In the genomic region with DNA sequence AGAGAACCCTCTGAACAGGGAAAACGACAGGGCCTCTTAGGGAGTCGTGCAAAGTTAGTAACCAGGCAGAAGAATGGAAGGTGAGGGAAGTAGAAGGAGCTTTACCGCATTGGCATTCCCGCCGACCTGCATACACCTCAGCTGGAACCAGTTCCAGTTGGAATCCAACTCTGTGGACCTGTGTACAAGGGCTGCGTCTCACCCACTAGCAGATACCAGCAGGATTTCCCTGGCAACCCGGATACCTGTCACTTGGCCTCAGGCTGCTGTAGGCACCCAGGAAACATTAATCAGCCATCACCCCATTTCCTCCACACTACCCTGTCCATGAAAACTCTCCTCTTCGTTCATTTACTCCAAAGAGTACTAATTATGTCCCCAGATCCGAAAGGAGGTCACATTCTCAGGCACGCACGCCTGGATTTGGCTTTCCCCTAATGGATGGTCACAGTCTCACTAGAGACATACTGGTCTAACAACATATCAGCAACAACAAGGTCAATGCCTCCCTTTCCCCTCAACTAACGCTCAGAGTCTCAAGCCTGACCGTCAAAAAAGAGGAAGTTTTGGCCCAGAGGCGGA, we compare ENCODE assay signal across 8 cellular contexts. TPM values are rescaled to one million over a fixed set of nuclear protein-coding genes. Genes with fewer than 3 reads are reported as not detected.
A peak's percentile ranks its signal among the peaks of the same experiment; 100 is the strongest.
DNase-seq lines count a peak whose midpoint lies in the region; ATAC-seq and TF ChIP-seq lines count a peak whose summit lies in the region.

No MANE protein-coding gene starts in this region.

- H3K4me3 ChIP-seq in heart left ventricle (peak overlapping the region; percentile 67 to 100 (median 94)), lower leg skin (ENCODE audit: low read depth, poor library complexity, severe bottlenecking) (peak overlapping the region; percentile 95), vagina (peak overlapping the region; percentile 81 to 96)

- no peaks in the 10 kb centered on the region for H3K27me3 Mint-ChIP-seq in activated naive CD8-positive, alpha-beta T cell treated with anti-CD3 and anti-CD28 coated beads, Interleukin-2, amount 10 ng/mL, durations not matched to agents 7 days and 5 days

- DNase-seq in heart left ventricle (no peak), Right ventricle myocardium inferior (ENCODE audit: missing footprints) (no peak), lower leg skin (ENCODE audit: low spot score in 2 of 2) (no peak), vagina (ENCODE audit: extremely low spot score in 2 of 2) (no peak), posterior cingulate gyrus (no peak), midbrain (lab: John Stamatoyannopoulos, UW) (no peak), NCI-H2081 treated with DMSO at 0.1 percent for 48 hours (lab: John Stamatoyannopoulos, UW) (no peak)
- DNase-seq in activated naive CD8-positive, alpha-beta T cell treated with anti-CD3 and anti-CD28 coated beads, Interleukin-2, amount 10 ng/mL, durations not matched to agents 7 days and 5 days: no peak

- TF ChIP-seq CTCF in heart left ventricle (IDR thresholded peaks at IDR 0.05): no peak
- no peak for TF ChIP-seq CTCF in lower leg skin (IDR thresholded peaks at IDR 0.05)
- TF ChIP-seq CTCF in vagina (IDR thresholded peaks at IDR 0.05): no peak

- no peak for TF ChIP-seq POLR2A in heart left ventricle (IDR thresholded peaks at IDR 0.05)
- TF ChIP-seq POLR2A in lower leg skin (IDR thresholded peaks at IDR 0.05): no peak
- TF ChIP-seq POLR2A in vagina (IDR thresholded peaks at IDR 0.05): no peak

- no peaks in the 10 kb centered on the region for H3K9me3 Mint-ChIP-seq in activated naive CD8-positive, alpha-beta T cell treated with anti-CD3 and anti-CD28 coated beads, Interleukin-2, amount 10 ng/mL, durations not matched to agents 7 days and 5 days

- H3K9me3 ChIP-seq in heart left ventricle: no peaks in the 10 kb centered on the region
- H3K9me3 ChIP-seq in vagina: no peaks in the 10 kb centered on the region

- WGBS in heart left ventricle, 4 donors: 24 to 34% (median 30%) methylated on average over 13 to 14 of the region's 14 CpGs
- 20 to 22% methylated on average over 14 of the region's 14 CpGs for WGBS in lower leg skin, 2 donors

- ATAC-seq in heart left ventricle: no peak
- ATAC-seq in Right ventricle myocardium inferior: no peak
- ATAC-seq in activated naive CD8-positive, alpha-beta T cell treated with anti-CD3 and anti-CD28 coated beads, Interleukin-2, amount 10 ng/mL, durations not matched to agents 7 days and 5 days (ENCODE audit: low read depth): no peak

- H3K27me3 ChIP-seq in heart left ventricle (no peaks in the 10 kb centered on the region), vagina (no peaks in the 10 kb centered on the region)

- H3K36me3 ChIP-seq in heart left ventricle (peaks cover 0 to 73% (median 65%) of the 10 kb centered on the region in 9 donors), vagina (peaks cover 0 to 49% of the 10 kb centered on the region in 2 donors)

- peaks cover 11 to 85% (median 56%) of the 10 kb centered on the region in 12 donors for H3K4me1 ChIP-seq in heart left ventricle
- H3K4me1 ChIP-seq in vagina: peaks cover 59% of the 10 kb centered on the region

- POLR2A ChIA-PET in activated naive CD8-positive, alpha-beta T cell treated with anti-CD3 and anti-CD28 coated beads, Interleukin-2, amount 10 ng/mL, durations not matched to agents 7 days and 5 days (lab: Charles Lee): interaction anchor here (6.3 kb wide), 1 partner anchor 39 kb away, joined by 53 read pairs; a partner anchor contains a TSS

- H3K27ac ChIP-seq in heart left ventricle (peak overlapping the region; percentile 92 to 100 (median 97)), vagina (peak overlapping the region; percentile 98)

- peak overlapping the region; percentile 100 for H3K27ac Mint-ChIP-seq in activated naive CD8-positive, alpha-beta T cell treated with anti-CD3 and anti-CD28 coated beads, Interleukin-2, amount 10 ng/mL, durations not matched to agents 7 days and 5 days

- intact Hi-C loops in heart left ventricle (cut with DNase I) (loop anchor here in 9 of 10 donors (2.0 to 10.0 kb wide), 11 partner anchors 36 to 249 kb away; a partner anchor contains a TSS), Right ventricle myocardium inferior (cut with DNase I) (loop anchor here (5.0 kb wide), 2 partner anchors 36 to 71 kb away; a partner anchor contains a TSS), lower leg skin (cut with DNase I; ENCODE audit: low total_unique reads) (no loop called here), vagina (cut with DNase I) (loop anchor here (5.0 kb wide), 3 partner anchors 36 to 176 kb away; a partner anchor contains a TSS), posterior cingulate gyrus (cut with DNase I) (loop anchor here (2.0 kb wide), 2 partner anchors 39 to 73 kb away; a partner anchor contains a TSS)

- peak overlapping the region; percentile 98 for H3K4me3 Mint-ChIP-seq in activated naive CD8-positive, alpha-beta T cell treated with anti-CD3 and anti-CD28 coated beads, Interleukin-2, amount 10 ng/mL, durations not matched to agents 7 days and 5 days

- peaks cover 36% of the 10 kb centered on the region for H3K4me1 Mint-ChIP-seq in activated naive CD8-positive, alpha-beta T cell treated with anti-CD3 and anti-CD28 coated beads, Interleukin-2, amount 10 ng/mL, durations not matched to agents 7 days and 5 days

- peaks cover 9% of the 10 kb centered on the region for H3K36me3 Mint-ChIP-seq in activated naive CD8-positive, alpha-beta T cell treated with anti-CD3 and anti-CD28 coated beads, Interleukin-2, amount 10 ng/mL, durations not matched to agents 7 days and 5 days

RNA-seq across cellular contexts. Expression of a gene that starts 0.8 kb away (rescaled TPM):
- 10 to 100 TPM; 47.5 to 96.1 (median 61.3) TPM for total RNA-seq in heart left ventricle
- 10 to 100 TPM; 49.7 to 79.1 TPM for polyA plus RNA-seq in heart left ventricle
- 45.8 TPM for total RNA-seq in Right ventricle myocardium inferior
- total RNA-seq in activated naive CD8-positive, alpha-beta T cell treated with anti-CD3 and anti-CD28 coated beads, Interleukin-2, amount 10 ng/mL, durations not matched to agents 7 days and 5 days: 100 to 1,000 TPM; 108 to 113 TPM
- total RNA-seq in lower leg skin: 100 to 1,000 TPM; 105 to 239 (median 157) TPM
- total RNA-seq in vagina: 79.3 TPM

RNA-seq across cellular contexts. Expression of a gene that starts 10.4 kb away (rescaled TPM):
- total RNA-seq in heart left ventricle: 100 to 1,000 TPM; 127 to 330 (median 211) TPM
- polyA plus RNA-seq in heart left ventricle: 100 to 1,000 TPM; 123 to 282 TPM
- 177 TPM for total RNA-seq in Right ventricle myocardium inferior
- total RNA-seq in activated naive CD8-positive, alpha-beta T cell treated with anti-CD3 and anti-CD28 coated beads, Interleukin-2, amount 10 ng/mL, durations not matched to agents 7 days and 5 days: 1 to 10 TPM; 1.1 to 1.3 TPM
- 10 to 100 TPM; 47.7 to 73.5 (median 58.4) TPM for total RNA-seq in lower leg skin
- total RNA-seq in vagina: 59.4 TPM

RNA-seq across cellular contexts. Expression of a gene that starts 38.9 kb away (rescaled TPM):
- 10 to 100 TPM in 4 of 9 donors, 1 to 10 TPM in 5; 8.0 to 28.5 (median 9.7) TPM for total RNA-seq in heart left ventricle
- 10 to 100 TPM in 1 of 2 donors, 1 to 10 TPM in 1; 8.1 to 11.7 TPM for polyA plus RNA-seq in heart left ventricle
- total RNA-seq in Right ventricle myocardium inferior: 10.3 TPM
- 100 to 1,000 TPM; 178 to 181 TPM for total RNA-seq in activated naive CD8-positive, alpha-beta T cell treated with anti-CD3 and anti-CD28 coated beads, Interleukin-2, amount 10 ng/mL, durations not matched to agents 7 days and 5 days
- 10 to 100 TPM; 53.2 to 85.7 (median 66.0) TPM for total RNA-seq in lower leg skin
- 42.2 TPM for total RNA-seq in vagina

Comparison
In these comparisons a context has a peak if more than half of its experiments do, and no peak if none do; other contexts are left out.
1. RNA of a gene that starts 10.4 kb away (total RNA-seq): 127 to 330 TPM in heart left ventricle, 177 TPM in Right ventricle myocardium inferior (single experiment), 47.7 to 73.5 TPM in lower leg skin and 59.4 TPM in vagina (single experiment); 1.1 to 1.3 TPM in activated naive CD8-positive, alpha-beta T cell treated with anti-CD3 and anti-CD28 coated beads, Interleukin-2, amount 10 ng/mL, durations not matched to agents 7 days and 5 days; every median in the first group is over 10 times any median in the second.
2. Peak in every context shown above with its lines, with median percentiles within 50 percentile points of each other: H3K4me3 ChIP-seq.